8 cellular contexts compared by ENCODE assay signal in the genomic region with DNA sequence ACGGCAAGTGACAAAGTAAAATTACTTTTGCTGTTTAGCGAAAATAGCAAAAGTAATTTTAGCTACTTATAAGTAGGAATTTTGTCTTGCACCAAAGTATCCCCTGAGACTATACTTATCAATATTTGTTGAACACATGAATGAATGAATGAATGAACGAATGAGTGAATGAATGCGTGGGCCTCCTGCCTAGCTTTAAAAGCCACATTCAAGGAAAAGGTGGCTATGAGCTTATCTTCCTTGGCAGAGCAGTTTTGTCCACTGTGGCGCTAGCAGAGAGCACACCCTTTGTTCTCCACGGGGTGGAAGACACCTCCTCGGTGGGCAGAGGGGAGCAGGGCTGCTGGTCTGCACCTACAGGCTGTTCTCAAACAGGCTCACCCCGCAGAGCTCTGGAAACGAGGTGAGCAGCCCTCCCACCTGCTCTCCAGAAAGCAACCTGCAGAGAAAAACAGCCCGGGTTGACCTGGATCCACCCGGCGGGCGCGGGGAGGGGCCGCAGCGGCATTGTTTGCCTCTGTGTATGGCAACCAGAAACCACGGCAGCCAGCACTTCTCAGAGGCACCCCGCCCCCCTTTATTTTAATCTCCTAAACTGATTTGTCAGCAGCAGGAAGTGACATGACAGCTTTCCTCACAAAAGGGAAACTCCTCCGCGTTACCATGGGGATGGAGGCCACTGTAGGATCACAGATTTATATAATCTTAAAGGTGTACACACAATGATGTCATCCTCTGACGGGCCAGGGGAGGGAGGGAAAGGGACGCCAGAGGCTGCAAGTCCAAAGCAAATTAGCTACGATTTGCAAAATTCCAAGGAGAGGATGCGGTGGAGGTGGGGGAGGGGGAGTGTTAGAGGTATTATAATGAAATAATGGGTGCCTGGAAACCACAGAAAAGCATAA. TPM values are rescaled to one million over a fixed set of nuclear protein-coding genes. Genes with fewer than 3 reads are reported as not detected.
A peak's percentile ranks its signal among the peaks of the same experiment; 100 is the strongest.
DNase-seq lines count a peak whose midpoint lies in the region; ATAC-seq, FAIRE-seq and TF ChIP-seq lines count a peak whose summit lies in the region.

No MANE protein-coding gene starts in this region.

- H3K9ac ChIP-seq in H1 (replicated peaks in 1 of 4; ENCODE audit: extremely low read depth in 1 of 4, low read depth in 3 of 4, low read length in 3 of 4) (peak overlapping the region in 3 of 4 experiments; percentile 65 to 88 (median 83); a peak in 6 of 7 replicates), mesendoderm (ENCODE audit: low read length) (peak overlapping the region; percentile 54)

- H3K4me1 ChIP-seq in Caco-2 (peaks cover 24% of the 10 kb centered on the region), H1 (replicated peaks in 1 of 4; ENCODE audit: control insufficient read depth in 3 of 4, insufficient read depth in 4 of 4, low read length in 3 of 4) (peaks cover 3 to 20% (median 10%) of the 10 kb centered on the region in 4 experiments; a peak in 6 of 7 replicates), mesendoderm (ENCODE audit: control insufficient read depth, low read depth, low read length) (peaks cover 7% of the 10 kb centered on the region)

- peak overlapping the region; percentile 87; the same call in 1 of the 2 replicates for H2BK20ac ChIP-seq in H1 (ENCODE audit: low read length)

- intact Hi-C loops in Caco-2 (cut with micrococcal nuclease; ENCODE audit: unreplicated experiment) = loop anchor here (1.0 to 2.0 kb wide), 3 partner anchors 48 to 137 kb away; no protein-coding TSS in a partner anchor

- H3K9me3 ChIP-seq in Caco-2 (no peaks in the 10 kb centered on the region), H1 (ENCODE audit: insufficient read depth in 2 of 2, low read depth in 1 of 2, low read length in 1 of 2) (no peaks in the 10 kb centered on the region)

- H3K18ac ChIP-seq in H1 (ENCODE audit: extremely low read depth, low read length) (peak overlapping the region; percentile 73; the same call in 1 of the 2 replicates), mesendoderm (ENCODE audit: low read length) (peak overlapping the region; percentile 7)

- H3K27me3 Mint-ChIP-seq in Caco-2 (ENCODE audit: insufficient read depth, unreplicated experiment) = no peaks in the 10 kb centered on the region
- no peaks in the 10 kb centered on the region for H3K27me3 Mint-ChIP-seq in activated CD8-positive, alpha-beta memory T cell treated with anti-CD3 and anti-CD28 coated beads, Interleukin-2, amount 10 ng/mL, durations not matched to agents 7 days and 5 days

- H3K79me2 ChIP-seq in H1 (ENCODE audit: control insufficient read depth in 1 of 2, insufficient read depth in 2 of 2, low read length in 2 of 2) = peaks cover 0 to 13% of the 10 kb centered on the region in 2 experiments; a peak in 2 of 4 replicates
- H3K79me2 ChIP-seq in mesendoderm (ENCODE audit: control insufficient read depth, insufficient read depth, low read length) = peaks cover 14% of the 10 kb centered on the region

- H3K23me2 ChIP-seq in H1 (ENCODE audit: low read depth, low read length) = peaks cover 6% of the 10 kb centered on the region

- DNase-seq in Caco-2 = peak; percentile 97 to 98
- DNase-seq in HTR-8/SVneo (ENCODE audit: insufficient read length, low spot score) = peak; percentile 93
- peak; percentile 96 for DNase-seq in NOMO-1 treated with DMSO at 0.1 percent for 48 hours (lab: John Stamatoyannopoulos, UW; ENCODE audit: unreplicated experiment)
- DNase-seq in activated CD8-positive, alpha-beta memory T cell treated with anti-CD3 and anti-CD28 coated beads, Interleukin-2, amount 10 ng/mL, durations not matched to agents 7 days and 5 days = peak; percentile 98
- peak; percentile 82 to 90 for DNase-seq in H1 (ENCODE audit: low read depth in 1 of 2, low spot score in 2 of 2)
- DNase-seq in mesendoderm = peak; percentile 99
- peak; percentile 80 for DNase-seq in stimulated activated CD8-positive, alpha-beta memory T cell treated with anti-CD3 and anti-CD28 coated beads, Interleukin-12 subunit alpha, Interleukin-12 subunit beta, amount 100 ng/mL, for 4 hours (ENCODE audit: low read depth)

- H2BK12ac ChIP-seq in H1 (ENCODE audit: low read depth, low read length) = peak overlapping the region; percentile 100

- H3K56ac ChIP-seq in H1 (replicated peaks; ENCODE audit: insufficient read length, low read depth, low read length) = no peak overlapping the region
- H3K56ac ChIP-seq in mesendoderm (ENCODE audit: low read length) = peak overlapping the region; percentile 77

- TF ChIP-seq RAD21 in H1 (IDR thresholded peaks at IDR 0.05 in 1 of 2, conservative IDR thresholded peaks at IDR 0.05 in 1 of 2; ENCODE audit: low read depth in 2 of 2, low read length in 2 of 2) = no peak; a peak in 1 of 4 replicates

- FAIRE-seq in HTR-8/SVneo (lab: Jason Lieb, UNC) = no peak
- FAIRE-seq in H1 (lab: Jason Lieb, UNC) = peak; percentile 36

- H2BK120ac ChIP-seq in H1 (replicated peaks; ENCODE audit: low read depth, low read length) (peak overlapping the region; percentile 57), mesendoderm (ENCODE audit: low read depth, low read length) (no peak overlapping the region)

- peaks cover 2 to 14% of the 10 kb centered on the region in 2 experiments for H4K20me1 ChIP-seq in H1 (replicated peaks in 1 of 2; ENCODE audit: control insufficient read depth in 1 of 2, insufficient read depth in 2 of 2, low read length in 2 of 2)

- H3K4ac ChIP-seq in H1 (replicated peaks; ENCODE audit: insufficient read length, low read depth, low read length) (no peak overlapping the region), mesendoderm (ENCODE audit: low read depth, low read length) (no peak overlapping the region)

- H3K4me3 ChIP-seq in Caco-2 (ENCODE audit: low read depth, low read length) (peak overlapping the region; percentile 31), H1 (ENCODE audit: extremely low read depth in 1 of 4, insufficient read depth in 2 of 4, low read depth in 3 of 4, low read length in 4 of 4) (peak overlapping the region; percentile 30 to 56 (median 43); a peak in 7 of 8 replicates), mesendoderm (ENCODE audit: low read length) (no peak overlapping the region)

- ATAC-seq in GM21381 (IDR thresholded peaks at IDR 0.05; ENCODE audit: unreplicated experiment) = peak; percentile 81
- ATAC-seq in activated CD8-positive, alpha-beta memory T cell treated with anti-CD3 and anti-CD28 coated beads, Interleukin-2, amount 10 ng/mL, durations not matched to agents 7 days and 5 days = peak; percentile 74

- TF ChIP-seq CTCF in Caco-2 (IDR thresholded peaks at IDR 0.05; ENCODE audit: insufficient read depth in 1 of 2, low read depth in 1 of 2, low read length in 1 of 2, severe bottlenecking in 1 of 2, unreplicated experiment in 1 of 2) (no peak), H1 (IDR thresholded peaks at IDR 0.05; ENCODE audit: control extremely low read depth in 1 of 3, insufficient read depth in 1 of 3, low read depth in 1 of 3, low read length in 3 of 3) (no peak)

- H4K8ac ChIP-seq in H1 (ENCODE audit: extremely low read depth, insufficient read depth, low read length) = peak overlapping the region; percentile 92; the same call in 1 of the 2 replicates
- no peak overlapping the region for H4K8ac ChIP-seq in mesendoderm (ENCODE audit: low read depth, low read length)

- peak overlapping the region; percentile 76 for H3K4me3 Mint-ChIP-seq in Caco-2 (ENCODE audit: unreplicated experiment)
- peak overlapping the region; percentile 77 for H3K4me3 Mint-ChIP-seq in activated CD8-positive, alpha-beta memory T cell treated with anti-CD3 and anti-CD28 coated beads, Interleukin-2, amount 10 ng/mL, durations not matched to agents 7 days and 5 days

- peaks cover 5% of the 10 kb centered on the region; the same call in 1 of the 2 replicates for H3K36me3 ChIP-seq in Caco-2 (ENCODE audit: control insufficient read depth, insufficient read depth, low read length)
- H3K36me3 ChIP-seq in H1 (ENCODE audit: control insufficient read depth in 2 of 4, insufficient read depth in 4 of 4, low read length in 3 of 4) = peaks cover 0 to 15% (median 6%) of the 10 kb centered on the region in 4 experiments; a peak in 4 of 8 replicates
- peaks cover 3% of the 10 kb centered on the region for H3K36me3 ChIP-seq in mesendoderm (ENCODE audit: control insufficient read depth, insufficient read depth, low read length)

- H2AK5ac ChIP-seq in H1 (ENCODE audit: low read depth, low read length) (no peak overlapping the region), mesendoderm (ENCODE audit: low read length) (no peak overlapping the region)

- TF ChIP-seq EP300 in H1 (IDR thresholded peaks at IDR 0.05; ENCODE audit: borderline replicate concordance in 1 of 2, low read depth in 2 of 2, low read length in 2 of 2) = peak in 1 of 2 experiments; percentile 93; a peak in 2 of 3 replicates

- H2BK15ac ChIP-seq in H1 (ENCODE audit: low read length) = peak overlapping the region; percentile 54; the same call in 1 of the 2 replicates
- no peak overlapping the region for H2BK15ac ChIP-seq in mesendoderm (replicated peaks; ENCODE audit: low read depth)

- peak overlapping the region; percentile 75 for H4K5ac ChIP-seq in H1 (ENCODE audit: insufficient read length, low read depth, low read length)
- no peak overlapping the region for H4K5ac ChIP-seq in mesendoderm (ENCODE audit: low read length)

- peaks cover 28% of the 10 kb centered on the region for H3K4me1 Mint-ChIP-seq in Caco-2 (ENCODE audit: low read depth, unreplicated experiment)
- peaks cover 28% of the 10 kb centered on the region for H3K4me1 Mint-ChIP-seq in activated CD8-positive, alpha-beta memory T cell treated with anti-CD3 and anti-CD28 coated beads, Interleukin-2, amount 10 ng/mL, durations not matched to agents 7 days and 5 days

- H2BK5ac ChIP-seq in H1 (ENCODE audit: low read depth, low read length) (peak overlapping the region; percentile 92), mesendoderm (ENCODE audit: low read length) (no peak overlapping the region)

- H3K4me2 ChIP-seq in H1 (ENCODE audit: insufficient read depth in 1 of 2, low read depth in 2 of 2, low read length in 2 of 2) = peak overlapping the region; percentile 70 to 97
- H3K4me2 ChIP-seq in mesendoderm (ENCODE audit: low read length) = peak overlapping the region; percentile 36

- peak overlapping the region; percentile 89 for H4K91ac ChIP-seq in H1 (replicated peaks; ENCODE audit: insufficient read length, low read length)

- no peaks in the 10 kb centered on the region; the same call in 1 of the 2 replicates for H3K79me1 ChIP-seq in H1 (ENCODE audit: low read depth, low read length)
- H3K79me1 ChIP-seq in mesendoderm (ENCODE audit: low read length) = peaks cover 14% of the 10 kb centered on the region

- no peak overlapping the region for H3K14ac ChIP-seq in H1 (ENCODE audit: insufficient read length)

- H3K36me3 Mint-ChIP-seq in Caco-2 (ENCODE audit: insufficient read depth, unreplicated experiment) = peaks cover 59% of the 10 kb centered on the region
- H3K36me3 Mint-ChIP-seq in activated CD8-positive, alpha-beta memory T cell treated with anti-CD3 and anti-CD28 coated beads, Interleukin-2, amount 10 ng/mL, durations not matched to agents 7 days and 5 days = peaks cover 13% of the 10 kb centered on the region

- no peaks in the 10 kb centered on the region for H3K9me3 Mint-ChIP-seq in Caco-2 (ENCODE audit: unreplicated experiment)
- no peaks in the 10 kb centered on the region for H3K9me3 Mint-ChIP-seq in activated CD8-positive, alpha-beta memory T cell treated with anti-CD3 and anti-CD28 coated beads, Interleukin-2, amount 10 ng/mL, durations not matched to agents 7 days and 5 days (ENCODE audit: low read depth)

- H3K27ac ChIP-seq in H1 (ENCODE audit: low read depth, low read length) (peak overlapping the region; percentile 91), mesendoderm (ENCODE audit: low read depth, low read length) (peak overlapping the region; percentile 23)

- H3K23ac ChIP-seq in H1 (ENCODE audit: insufficient read length) (no peak overlapping the region), mesendoderm (ENCODE audit: low read length) (no peak overlapping the region)

- POLR2A ChIA-PET in Caco-2 (lab: Charles Lee) = interaction anchor here (0.5 to 2.1 kb wide), 7 partner anchors 11 to 563 kb away, joined by 3 to 22 read pairs (median 6); a partner anchor contains a TSS
- POLR2A ChIA-PET in H1 (lab: Charles Lee; ENCODE audit: partially characterized antibody) = interaction anchor here (0.8 to 1.8 kb wide), 17 partner anchors 9 to 563 kb away, joined by 3 to 6 read pairs (median 3); a partner anchor contains a TSS

- BruUV-seq in Caco-2 (replicated peaks; lab: Mats Ljungman, UMichigan) = no TSS peak

- H2AFZ ChIP-seq in H1 (ENCODE audit: low read length) = peak overlapping the region; percentile 98

- WGBS in H1 (ENCODE audit: extremely low coverage in 1 of 2, insufficient coverage in 1 of 2, insufficient read length in 1 of 2, insufficient replicate concordance in 2 of 2, low coverage in 1 of 2, low lambda C conversion rate in 2 of 2, missing lambda C conversion rate in 1 of 2), 2 experiments = 10% methylated on average over 24 of the region's 24 CpGs; no CpG with 5 or more reads in 1 of the 2 experiments
- no CpG with 5 or more reads among the region's 24 CpGs for WGBS in mesendoderm (ENCODE audit: extremely low coverage, insufficient coverage, low lambda C conversion rate)

- TF ChIP-seq POLR2A in H1 (IDR thresholded peaks at IDR 0.05; ENCODE audit: control extremely low read depth in 1 of 2, low read depth in 2 of 2, low read length in 2 of 2) = peak in 1 of 2 experiments; percentile 81; a peak in 1 of 3 replicates

- peak overlapping the region; percentile 96 for H3K27ac Mint-ChIP-seq in Caco-2 (ENCODE audit: unreplicated experiment)
- peak overlapping the region; percentile 90 for H3K27ac Mint-ChIP-seq in activated CD8-positive, alpha-beta memory T cell treated with anti-CD3 and anti-CD28 coated beads, Interleukin-2, amount 10 ng/mL, durations not matched to agents 7 days and 5 days

- CTCF ChIA-PET in Caco-2 (lab: Charles Lee) = interaction anchor here (0.6 to 2.0 kb wide), 9 partner anchors 45 to 141 kb away, joined by 3 to 13 read pairs (median 6); no protein-coding TSS in a partner anchor
- CTCF ChIA-PET in activated CD8-positive, alpha-beta memory T cell treated with anti-CD3 and anti-CD28 coated beads, Interleukin-2, amount 10 ng/mL, durations not matched to agents 7 days and 5 days (lab: Charles Lee) = interaction anchor here (1.2 to 1.6 kb wide), 5 partner anchors 13 to 166 kb away, joined by 3 to 11 read pairs (median 5); no protein-coding TSS in a partner anchor
- CTCF ChIA-PET in H1 (lab: Charles Lee; ENCODE audit: partially characterized antibody) = interaction anchor here (1.2 to 2.1 kb wide), 9 partner anchors 10 to 70 kb away, joined by 3 to 13 read pairs (median 3); no protein-coding TSS in a partner anchor

- H3K27me3 ChIP-seq in Caco-2 (replicated peaks; ENCODE audit: control insufficient read depth, insufficient read depth, low read length) (no peaks in the 10 kb centered on the region), H1 (replicated peaks in 1 of 4; ENCODE audit: control insufficient read depth in 3 of 4, extremely low read depth in 1 of 4, insufficient read depth in 3 of 4, low read length in 3 of 4) (peaks cover 0 to 7% (median 5%) of the 10 kb centered on the region in 4 experiments; a peak in 4 of 7 replicates), mesendoderm (ENCODE audit: insufficient read depth, low read length, poor library complexity) (no peaks in the 10 kb centered on the region)

RNA-seq across cellular contexts. Expression of a gene that starts 5.9 kb away (rescaled TPM):
- 28.3 and 29.2 TPM in 2 replicates for total RNA-seq in Caco-2 (2022)
- 10 to 100 TPM in 1 of 2 experiments, 1 to 10 TPM in 1; 6.5 to 32.5 TPM for total RNA-seq in activated CD8-positive, alpha-beta memory T cell treated with anti-CD3 and anti-CD28 coated beads, Interleukin-2, amount 10 ng/mL, durations not matched to agents 7 days and 5 days
- 6.5 and 8.6 TPM in 2 replicates for total RNA-seq in H1 (2021; fragmentation: NEBNext Ultra II Directional; extraction: Animal tissue kit (Norgen Biotek cat#: 25700))
- 11.4 and 11.7 TPM in 2 replicates for polyA plus RNA-seq in H1 (2011; rRNA removed)
- polyA plus RNA-seq in H1 (2011; cell fraction: cytosol; rRNA removed) = 11.3 TPM
- polyA plus RNA-seq in H1 (2011; cell fraction: nucleus; rRNA removed) = 15.3 TPM
- 6.9 to 8.1 TPM (median 7.2 TPM) in 4 replicates for polyA plus RNA-seq in H1 (2012, experiment 1 of 2)
- 7.6 TPM for polyA plus RNA-seq in H1 (2012, experiment 2 of 2)
- 3.2 TPM for polyA plus RNA-seq in H1 (2013, experiment 1 of 2)
- 2.9 TPM for polyA plus RNA-seq in H1 (2013, experiment 2 of 2)
- polyA minus RNA-seq in H1 (2011; rRNA and poly(A)+ RNA removed) = 17.6 and 18.7 TPM in 2 replicates
- polyA minus RNA-seq in H1 (2011; cell fraction: cytosol; rRNA and poly(A)+ RNA removed) = 10.2 TPM
- polyA minus RNA-seq in H1 (2011; cell fraction: nucleus; rRNA and poly(A)+ RNA removed) = 47.4 TPM
- 13.6 TPM for polyA plus RNA-seq in mesendoderm (2013, experiment 1 of 2)
- 14.0 TPM for polyA plus RNA-seq in mesendoderm (2013, experiment 2 of 2)
